Comparison of ENCODE assay signal across 8 cellular contexts in genomic region chr13:21330126-21330861, GRCh38.
DNase-seq lines count a peak whose midpoint lies in the region; ATAC-seq and TF ChIP-seq lines count a peak whose summit lies in the region.

No MANE protein-coding gene starts in this region.

- H3K4me1 ChIP-seq in suprapubic skin: peaks cover 9% of the 10 kb centered on the region

- WGBS in suprapubic skin: 85% methylated on average over 8 of the region's 8 CpGs

- intact Hi-C loops in Right ventricle myocardium inferior (cut with DNase I): no loop called here

- no peaks in the 10 kb centered on the region for H3K36me3 ChIP-seq in suprapubic skin

- TF ChIP-seq POLR2A in GM18505 (IDR thresholded peaks at IDR 0.05; ENCODE audit: borderline replicate concordance, extremely low read depth, insufficient read depth, insufficient read length) (no peak), suprapubic skin (IDR thresholded peaks at IDR 0.05) (no peak)

- no peak overlapping the region for H3K27ac ChIP-seq in suprapubic skin

- H3K4me3 ChIP-seq in choroid plexus epithelial cell (ENCODE audit: low read depth, low read length): no peak overlapping the region
- no peak overlapping the region for H3K4me3 ChIP-seq in suprapubic skin

- DNase-seq in choroid plexus epithelial cell (ENCODE audit: low read depth) (peak; percentile 34), suprapubic skin (ENCODE audit: low spot score in 2 of 2) (no peak), midbrain (lab: John Stamatoyannopoulos, UW) (no peak), Right ventricle myocardium inferior (ENCODE audit: missing footprints) (no peak), superior temporal gyrus (ENCODE audit: extremely low spot score) (no peak)

- H3K9me3 ChIP-seq in suprapubic skin: no peaks in the 10 kb centered on the region

- TF ChIP-seq CTCF in choroid plexus epithelial cell (conservative IDR thresholded peaks at IDR 0.05; ENCODE audit: low read depth, low read length) (no peak), suprapubic skin (IDR thresholded peaks at IDR 0.05) (no peak)

- no peak for TF ChIP-seq EP300 in suprapubic skin (IDR thresholded peaks at IDR 0.05)

- ATAC-seq in GM18505 (IDR thresholded peaks at IDR 0.05; ENCODE audit: unreplicated experiment) (peak; percentile 93), GM21367 (IDR thresholded peaks at IDR 0.05; ENCODE audit: unreplicated experiment) (peak; percentile 68), HG03196 (IDR thresholded peaks at IDR 0.05; ENCODE audit: unreplicated experiment) (peak; percentile 71), Right ventricle myocardium inferior (no peak)

- no peaks in the 10 kb centered on the region for H3K27me3 ChIP-seq in suprapubic skin
